Comparison of ENCODE assay signal across 8 cellular contexts in genomic region chr4:125313989-125314602, GRCh38. TPM values are rescaled to one million over a fixed set of nuclear protein-coding genes. Genes with fewer than 3 reads are reported as not detected.
A peak's percentile ranks its signal among the peaks of the same experiment; 100 is the strongest.
DNase-seq lines count a peak whose midpoint lies in the region; ATAC-seq and TF ChIP-seq lines count a peak whose summit lies in the region.

No MANE protein-coding gene starts in this region.

- H2AFZ ChIP-seq in Karpas-422 (ENCODE audit: low read length): no peak overlapping the region

- H3K4me1 Mint-ChIP-seq in neural crest cell: peaks cover 49% of the 10 kb centered on the region

- no peaks in the 10 kb centered on the region for H3K36me3 ChIP-seq in BLaER1 treated with 17β-estradiol and CSF1 and Interleukin-3, amounts not matched to agents 10 nM and 100 nM
- no peaks in the 10 kb centered on the region for H3K36me3 ChIP-seq in Karpas-422 (ENCODE audit: insufficient read depth, low read length)
- H3K36me3 ChIP-seq in duodenal mucosa (ENCODE audit: control insufficient read depth in 1 of 2, insufficient read depth in 2 of 2, low read length in 2 of 2): no peaks in the 10 kb centered on the region

- peak overlapping the region; percentile 43 for H3K27ac Mint-ChIP-seq in neural crest cell (ENCODE audit: unreplicated experiment)

- H3K27me3 ChIP-seq in BLaER1 treated with 17β-estradiol and CSF1 and Interleukin-3, amounts not matched to agents 10 nM and 100 nM: peaks cover 11 to 19% (median 17%) of the 10 kb centered on the region in 11 experiments
- H3K27me3 ChIP-seq in Karpas-422 (ENCODE audit: low read length) (no peaks in the 10 kb centered on the region), duodenal mucosa (ENCODE audit: control insufficient read depth in 1 of 2, insufficient read depth in 2 of 2, low read length in 2 of 2) (peaks cover 27 to 29% of the 10 kb centered on the region in 2 donors)

- H3K4me2 ChIP-seq in BLaER1 treated with 17β-estradiol and CSF1 and Interleukin-3, amounts not matched to agents 10 nM and 100 nM: peak overlapping the region; percentile 79 to 95 (median 87)
- peak overlapping the region; percentile 16 for H3K4me2 ChIP-seq in Karpas-422 (ENCODE audit: low read depth, low read length, poor library complexity, severe bottlenecking)

- H3K4me3 ChIP-seq in BLaER1 treated with 17β-estradiol and CSF1 and Interleukin-3, amounts not matched to agents 10 nM and 100 nM: peak overlapping the region; percentile 76 to 95 (median 86)
- H3K4me3 ChIP-seq in Karpas-422 (ENCODE audit: low read length) (no peak overlapping the region), duodenal mucosa (ENCODE audit: low read depth in 1 of 2, low read length in 2 of 2) (peak overlapping the region; percentile 81 to 85)

- peaks cover 28% of the 10 kb centered on the region for H3K27me3 Mint-ChIP-seq in neural crest cell (ENCODE audit: low read depth)

- TF ChIP-seq CTCF in neural crest cell (conservative IDR thresholded peaks at IDR 0.05): no peak

- H3K9me3 ChIP-seq in BLaER1 treated with 17β-estradiol and CSF1 and Interleukin-3, amounts not matched to agents 10 nM and 100 nM (replicated peaks in 1 of 11): peaks cover 0 to 20% (median 14%) of the 10 kb centered on the region in 11 experiments; a peak in 19 of 22 replicates
- H3K9me3 ChIP-seq in Karpas-422 (ENCODE audit: low read length) (peaks cover 4% of the 10 kb centered on the region; the same call in 1 of the 2 replicates), duodenal mucosa (ENCODE audit: control insufficient read depth in 1 of 2, low read length in 2 of 2) (no peaks in the 10 kb centered on the region)

- no peak for TF ChIP-seq POLR2A in GM18505 (IDR thresholded peaks at IDR 0.05; ENCODE audit: borderline replicate concordance, extremely low read depth, insufficient read depth, insufficient read length)

- peaks cover 16% of the 10 kb centered on the region for H3K36me3 Mint-ChIP-seq in neural crest cell (ENCODE audit: low read depth)

- DNase-seq in Karpas-422: no peak
- no peak for DNase-seq in neural crest cell (ENCODE audit: low read depth, low spot score)
- DNase-seq in AG08395 (ENCODE audit: low spot score): no peak
- DNase-seq in HuH-7.5 (ENCODE audit: low spot score): no peak

- H3K27ac ChIP-seq in BLaER1 treated with 17β-estradiol and CSF1 and Interleukin-3, amounts not matched to agents 10 nM and 100 nM: no peak overlapping the region
- no peak overlapping the region for H3K27ac ChIP-seq in Karpas-422 (ENCODE audit: low read length)
- H3K27ac ChIP-seq in duodenal mucosa (ENCODE audit: low read depth, low read length): no peak overlapping the region

- no peak for ATAC-seq in GM19455 (IDR thresholded peaks at IDR 0.05; ENCODE audit: unreplicated experiment)
- no peak for ATAC-seq in GM18505 (IDR thresholded peaks at IDR 0.05; ENCODE audit: unreplicated experiment)

- peaks cover 7% of the 10 kb centered on the region for H3K9me3 Mint-ChIP-seq in neural crest cell

- peaks cover 8 to 17% (median 15%) of the 10 kb centered on the region in 10 experiments for H3K4me1 ChIP-seq in BLaER1 treated with 17β-estradiol and CSF1 and Interleukin-3, amounts not matched to agents 10 nM and 100 nM
- peaks cover 16% of the 10 kb centered on the region for H3K4me1 ChIP-seq in Karpas-422 (ENCODE audit: low read length)
- H3K4me1 ChIP-seq in duodenal mucosa (ENCODE audit: control insufficient read depth in 1 of 2, insufficient read depth in 2 of 2, low read length in 2 of 2): peaks cover 5 to 12% of the 10 kb centered on the region in 2 donors

- peak overlapping the region; percentile 99 for H3K4me3 Mint-ChIP-seq in neural crest cell

- no peaks in the 10 kb centered on the region for H3K9me2 ChIP-seq in Karpas-422 (replicated peaks; ENCODE audit: insufficient read depth, low read length)

- peak overlapping the region in 10 of 11 experiments; percentile 76 to 83 (median 80); a peak in 15 of 22 replicates for H3K9ac ChIP-seq in BLaER1 treated with 17β-estradiol and CSF1 and Interleukin-3, amounts not matched to agents 10 nM and 100 nM
- H3K9ac ChIP-seq in Karpas-422 (ENCODE audit: low read length) (no peak overlapping the region), duodenal mucosa (ENCODE audit: low read depth in 1 of 2, low read length in 2 of 2) (no peak overlapping the region)

- H3K79me2 ChIP-seq in Karpas-422 (ENCODE audit: low read length): no peaks in the 10 kb centered on the region

- H4K20me1 ChIP-seq in BLaER1 treated with 17β-estradiol and CSF1 and Interleukin-3, amounts not matched to agents 10 nM and 100 nM: no peaks in the 10 kb centered on the region
- H4K20me1 ChIP-seq in Karpas-422 (ENCODE audit: insufficient read depth, low read depth, low read length): no peaks in the 10 kb centered on the region

RNA-seq across cellular contexts. Expression of gene FAT4, which starts 0.7 kb away (rescaled TPM):
- total RNA-seq in Karpas-422 (2014; rRNA removed; shearing (Covaris generic); ENCODE audit: low replicate concordance): 7.4 and 12.2 TPM in 2 replicates
- 26.0 and 26.6 TPM in 2 replicates for total RNA-seq in neural crest cell

Comparison
In these comparisons a context has a peak if more than half of its experiments do, and no peak if none do; other contexts are left out.
1. H3K9ac ChIP-seq: peak in BLaER1 treated with 17β-estradiol and CSF1 and Interleukin-3, amounts not matched to agents 10 nM and 100 nM (10 of 11); none in Karpas-422 (single experiment) and duodenal mucosa (0 of 2).